In the genomic region with DNA sequence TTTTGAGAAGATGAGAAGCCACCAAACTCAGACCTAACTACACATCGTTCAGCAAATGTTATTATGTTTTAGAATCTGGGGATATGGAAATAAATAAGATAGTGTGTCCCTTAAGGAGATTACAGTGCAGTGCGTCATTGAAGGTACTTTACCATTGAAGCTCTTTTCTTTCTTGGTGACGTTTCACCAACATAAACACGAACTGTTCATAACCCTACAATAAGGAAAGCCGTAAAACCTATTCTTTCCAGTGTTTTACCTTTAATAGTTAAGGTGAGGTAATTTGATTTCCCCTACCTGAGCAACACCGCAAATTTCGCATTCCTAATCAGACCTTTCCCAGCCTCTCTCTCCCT, we compare ENCODE assay signal across 8 cellular contexts. TPM values are rescaled to one million over a fixed set of nuclear protein-coding genes. Genes with fewer than 3 reads are reported as not detected.
DNase-seq lines count a peak whose midpoint lies in the region; ATAC-seq and TF ChIP-seq lines count a peak whose summit lies in the region.

No MANE protein-coding gene starts in this region.

- H3K4me3 Mint-ChIP-seq in CD4-positive, CD25-positive, alpha-beta regulatory T cell: peak overlapping the region; percentile 93 to 100 (median 100)
- peak overlapping the region; percentile 96 for H3K4me3 Mint-ChIP-seq in HFFc6

- H3K27ac ChIP-seq in CD4-positive, CD25-positive, alpha-beta regulatory T cell (ENCODE audit: insufficient read depth, low read length, poor library complexity, severe bottlenecking): peak overlapping the region; percentile 97
- H3K27ac ChIP-seq in lower lobe of right lung: peak overlapping the region; percentile 82

- peaks cover 30% of the 10 kb centered on the region for H3K27me3 Mint-ChIP-seq in CD4-positive, CD25-positive, alpha-beta regulatory T cell
- H3K27me3 Mint-ChIP-seq in HFFc6 (ENCODE audit: insufficient read depth): peaks cover 2% of the 10 kb centered on the region

- no peak for ATAC-seq in CD4-positive, CD25-positive, alpha-beta regulatory T cell (ENCODE audit: low read depth in 2 of 2)
- ATAC-seq in lower lobe of right lung: peak in 1 of 2 donors; percentile 5

- H3K27me3 ChIP-seq in CD4-positive, CD25-positive, alpha-beta regulatory T cell (ENCODE audit: control insufficient read depth, insufficient read depth, low read length): peaks cover 2% of the 10 kb centered on the region
- peaks cover 6% of the 10 kb centered on the region for H3K27me3 ChIP-seq in adipocyte (replicated peaks; ENCODE audit: control insufficient read depth, insufficient read depth, low read length)
- no peaks in the 10 kb centered on the region for H3K27me3 ChIP-seq in lower lobe of right lung (ENCODE audit: low read depth)

- no peak for DNase-seq in CD4-positive, CD25-positive, alpha-beta regulatory T cell
- DNase-seq in HFFc6 (no peak), adipocyte (ENCODE audit: low read depth) (no peak), lower lobe of right lung (no peak), T1000 (lab: John Stamatoyannopoulos, UW) (no peak), OCI-M2 (lab: John Stamatoyannopoulos, UW; ENCODE audit: unreplicated experiment) (no peak), putamen (ENCODE audit: low spot score) (no peak), HK-2 (ENCODE audit: unreplicated experiment) (no peak)

- intact Hi-C loops in lower lobe of right lung (cut with DNase I): no loop called here

- peaks cover 11 to 40% (median 32%) of the 10 kb centered on the region in 4 donors for H3K4me1 Mint-ChIP-seq in CD4-positive, CD25-positive, alpha-beta regulatory T cell
- H3K4me1 Mint-ChIP-seq in HFFc6 (ENCODE audit: low read depth): peaks cover 22% of the 10 kb centered on the region

- peak overlapping the region; percentile 96 for H3K4me3 ChIP-seq in CD4-positive, CD25-positive, alpha-beta regulatory T cell (ENCODE audit: low read depth, low read length)
- H3K4me3 ChIP-seq in adipocyte (ENCODE audit: low read length) (peak overlapping the region; percentile 94), lower lobe of right lung (peak overlapping the region; percentile 67)

- peaks cover 0 to 4% (median 0%) of the 10 kb centered on the region in 7 donors for H3K9me3 Mint-ChIP-seq in CD4-positive, CD25-positive, alpha-beta regulatory T cell
- no peaks in the 10 kb centered on the region for H3K9me3 Mint-ChIP-seq in HFFc6

- H3K4me1 ChIP-seq in CD4-positive, CD25-positive, alpha-beta regulatory T cell (ENCODE audit: control insufficient read depth, insufficient read depth, low read length, poor library complexity, severe bottlenecking): peaks cover 26% of the 10 kb centered on the region
- H3K4me1 ChIP-seq in adipocyte (ENCODE audit: control insufficient read depth, insufficient read depth, low read length): peaks cover 14% of the 10 kb centered on the region
- H3K4me1 ChIP-seq in lower lobe of right lung: peaks cover 17% of the 10 kb centered on the region

- H3K9ac ChIP-seq in adipocyte (ENCODE audit: low read length): peak overlapping the region; percentile 88

- H3K27ac Mint-ChIP-seq in CD4-positive, CD25-positive, alpha-beta regulatory T cell: peak overlapping the region; percentile 45 to 100 (median 100)
- peak overlapping the region; percentile 94 for H3K27ac Mint-ChIP-seq in HFFc6

- no peaks in the 10 kb centered on the region for H3K9me3 ChIP-seq in CD4-positive, CD25-positive, alpha-beta regulatory T cell (ENCODE audit: control insufficient read depth in 2 of 2, low read length in 2 of 2)
- H3K9me3 ChIP-seq in adipocyte (ENCODE audit: control insufficient read depth, low read length) (no peaks in the 10 kb centered on the region), lower lobe of right lung (no peaks in the 10 kb centered on the region)

- H3K36me3 Mint-ChIP-seq in CD4-positive, CD25-positive, alpha-beta regulatory T cell: peaks cover 11% of the 10 kb centered on the region
- peaks cover 11% of the 10 kb centered on the region for H3K36me3 Mint-ChIP-seq in HFFc6 (ENCODE audit: low read depth)

- TF ChIP-seq CTCF in HFFc6 (IDR thresholded peaks at IDR 0.05) (peak; percentile 46), lower lobe of right lung (IDR thresholded peaks at IDR 0.05) (no peak)

- peaks cover 23% of the 10 kb centered on the region for H3K36me3 ChIP-seq in CD4-positive, CD25-positive, alpha-beta regulatory T cell (ENCODE audit: control insufficient read depth, insufficient read depth, low read length)
- H3K36me3 ChIP-seq in adipocyte (ENCODE audit: control insufficient read depth, insufficient read depth, low read length, severe bottlenecking) (peaks cover 20% of the 10 kb centered on the region), lower lobe of right lung (peaks cover 26% of the 10 kb centered on the region)

RNA-seq across cellular contexts. Expression of gene CCDC66, which starts 0.8 kb away (rescaled TPM):
- 74.5 TPM for total RNA-seq in CD4-positive, CD25-positive, alpha-beta regulatory T cell
- polyA plus RNA-seq in CD4-positive, CD25-positive, alpha-beta regulatory T cell: 10 to 100 TPM; 21.0 to 29.1 (median 23.9) TPM
- 10 to 100 TPM in 2 of 6 experiments, 1 to 10 TPM in 4; 9.0 to 10.2 (median 9.5) TPM for total RNA-seq in HFFc6 (2021; fragmentation: NEBNext Ultra II Directional; extraction: Animal tissue kit (Norgen Biotek cat#: 25700))
- total RNA-seq in lower lobe of right lung: 24.5 TPM
